In genomic region chr6:79001415-79001814, GRCh38 we compare ENCODE assay signal across 19 cellular contexts.
A peak's percentile ranks its signal among the peaks of the same experiment; 100 is the strongest.
DNase-seq lines count a peak whose midpoint lies in the region; ATAC-seq, FAIRE-seq and TF ChIP-seq lines count a peak whose summit lies in the region.
"Had no signal": no experiment of that assay in that cellular context is flagged by ENCODE, and none has a peak within 500 bp of the region (broad histone marks: within the 10 kb centered on the region; RNA-seq: fewer than 3 reads in every experiment).

No MANE protein-coding gene starts in this region.

- no peaks in the 10 kb centered on the region for H3K79me2 ChIP-seq in HepG2 (ENCODE audit: insufficient read depth, low read length)
- H3K79me2 ChIP-seq in mammary epithelial cell (ENCODE audit: insufficient read depth, low read length), result no peaks in the 10 kb centered on the region

- H3K9me3 Mint-ChIP-seq in activated T-helper 2 cell treated with anti-CD3 and anti-CD28 coated beads, Interferon-gamma antibody, Interleukin-2, Interleukin-4, amounts not matched to agents 10 μg/mL and 5 μg/mL and 100 μg/mL, durations not matched to agents 14 hours and 24 hours and 36 hours, result no peaks in the 10 kb centered on the region
- H3K9me3 Mint-ChIP-seq: CD8-positive, alpha-beta T cell had no signal

- FAIRE-seq in HepG2 (lab: Jason Lieb, UNC), result no peak
- peak; percentile 90 for FAIRE-seq in D721Med (lab: Jason Lieb, UNC)
- FAIRE-seq: A204.1, GM12891 had no signal

- TF ChIP-seq CTCF in HepG2 (CRISPR knock-in tag; IDR thresholded peaks at IDR 0.05), result no peak
- no peak for TF ChIP-seq CTCF in right lobe of liver (IDR thresholded peaks at IDR 0.05)
- TF ChIP-seq CTCF in D721Med (IDR thresholded peaks at IDR 0.05; ENCODE audit: insufficient read depth, missing control alignments), result no peak
- TF ChIP-seq CTCF in mammary epithelial cell (conservative IDR thresholded peaks at IDR 0.05 in 1 of 2, IDR thresholded peaks at IDR 0.05 in 1 of 2; ENCODE audit: extremely low read depth in 1 of 2, insufficient read depth in 1 of 2, low read depth in 1 of 2, low read length in 2 of 2), result no peak
- TF ChIP-seq CTCF in tibial nerve (IDR thresholded peaks at IDR 0.05), result no peak

- H3K4me2 ChIP-seq in HepG2 (ENCODE audit: low read depth, low read length) (no peak overlapping the region), mammary epithelial cell (ENCODE audit: insufficient read depth, low read depth, low read length) (no peak overlapping the region)

- H3K9me3 ChIP-seq in HepG2 (ENCODE audit: low read length), result no peaks in the 10 kb centered on the region
- H3K9me3 ChIP-seq in right lobe of liver, result no peaks in the 10 kb centered on the region
- H3K9me3 ChIP-seq in mammary epithelial cell (replicated peaks; ENCODE audit: insufficient read depth, low read length), result no peaks in the 10 kb centered on the region
- no peaks in the 10 kb centered on the region for H3K9me3 ChIP-seq in tibial nerve
- H3K9me3 ChIP-seq: HAP-1 had no signal

- BruUV-seq in HepG2 (replicated peaks; lab: Mats Ljungman, UMichigan), result no TSS peak
- BruUV-seq in mammary epithelial cell (replicated peaks; lab: Mats Ljungman, UMichigan), result TSS peak; percentile 7

- CTCF ChIA-PET in HepG2 (lab: Yijun Ruan, JAX; ENCODE audit: low intra/inter-chr PET ratio, low total read pairs), result no interaction called here
- CTCF ChIA-PET in mammary epithelial cell (lab: Charles Lee; ENCODE audit: low non-redundant PET), result no interaction called here

- intact Hi-C loops in HepG2 (cut with micrococcal nuclease; ENCODE audit: unreplicated experiment), result no loop called here
- intact Hi-C loops in right lobe of liver (cut with DNase I), result no loop called here
- intact Hi-C loops in mammary epithelial cell (cut with micrococcal nuclease), result no loop called here
- intact Hi-C loops in activated T-helper 2 cell treated with anti-CD3 and anti-CD28 coated beads, Interferon-gamma antibody, Interleukin-2, Interleukin-4, amounts not matched to agents 10 μg/mL and 5 μg/mL and 100 μg/mL, durations not matched to agents 14 hours and 24 hours and 36 hours (cut with micrococcal nuclease), result no loop called here

- in situ Hi-C loops in HepG2 (cut with HindIII; ENCODE audit: extremely low pct_ligation_motif_present, low pct_unique_long_range_greater_than_20kb) (no loop called here), mammary epithelial cell (cut with MboI; ENCODE audit: low sequenced_read_pairs in 2 of 2) (no loop called here)

- DNase-seq in HepG2 (ENCODE audit: low spot score) (no peak), right lobe of liver (no peak), D721Med (ENCODE audit: insufficient read length, low spot score) (no peak), mammary epithelial cell (no peak), tibial nerve (ENCODE audit: low spot score in 2 of 2) (no peak)
- DNase-seq in stimulated activated CD4-positive, alpha-beta T cell treated with anti-CD3 and anti-CD28 coated beads, Interleukin-2, amount 100 ng/mL, for 24 hours, result no peak
- DNase-seq in activated T-helper 2 cell treated with anti-CD3 and anti-CD28 coated beads, Interferon-gamma antibody, Interleukin-2, Interleukin-4, amounts not matched to agents 10 μg/mL and 5 μg/mL and 100 μg/mL, durations not matched to agents 14 hours and 24 hours and 36 hours (ENCODE audit: low spot score), result no peak
- DNase-seq: AML-193; Calu3; CD8-positive, alpha-beta T cell; DMS 273 treated with DMSO at 0.1 percent for 48 hours; DMS53; DND-41; EL; GM23248 had no signal

- H3K4me3 Mint-ChIP-seq in activated T-helper 2 cell treated with anti-CD3 and anti-CD28 coated beads, Interferon-gamma antibody, Interleukin-2, Interleukin-4, amounts not matched to agents 10 μg/mL and 5 μg/mL and 100 μg/mL, durations not matched to agents 14 hours and 24 hours and 36 hours (ENCODE audit: low read depth), result no peak overlapping the region
- H3K4me3 Mint-ChIP-seq: CD8-positive, alpha-beta T cell had no signal

- H3K4me3 ChIP-seq in HepG2 (replicated peaks in 1 of 3; ENCODE audit: insufficient read depth in 1 of 3, low read depth in 2 of 3, low read length in 3 of 3) (no peak overlapping the region), right lobe of liver (no peak overlapping the region), mammary epithelial cell (replicated peaks in 1 of 3; ENCODE audit: insufficient read depth in 1 of 3, low read depth in 2 of 3, low read length in 3 of 3) (no peak overlapping the region), tibial nerve (no peak overlapping the region)
- H3K4me3 ChIP-seq: GM23248, HAP-1 had no signal

- H2AFZ ChIP-seq in HepG2 (ENCODE audit: low read length) (no peak overlapping the region), mammary epithelial cell (ENCODE audit: low read depth, low read length) (no peak overlapping the region)
- H2AFZ ChIP-seq: GM23248 had no signal

- no peak for TF ChIP-seq POLR2A in HepG2 (IDR thresholded peaks at IDR 0.05; ENCODE audit: insufficient read depth in 1 of 2, low read depth in 2 of 2, low read length in 2 of 2)
- no peak for TF ChIP-seq POLR2A in right lobe of liver (IDR thresholded peaks at IDR 0.05)
- TF ChIP-seq POLR2A in tibial nerve (IDR thresholded peaks at IDR 0.05), result no peak

- H3K9ac ChIP-seq in HepG2 (ENCODE audit: insufficient read depth, low read depth, low read length), result no peak overlapping the region
- H3K9ac ChIP-seq in mammary epithelial cell (ENCODE audit: insufficient read depth, low read length), result no peak overlapping the region
- H3K9ac ChIP-seq: GM23248 had no signal

- dilution Hi-C loops in mammary epithelial cell (cut with HindIII; ENCODE audit: low sequenced_read_pairs), result no loop called here

- no peak for TF ChIP-seq RAD21 in HepG2 (CRISPR knock-in tag; IDR thresholded peaks at IDR 0.05)

- no peaks in the 10 kb centered on the region for H3K4me1 ChIP-seq in HepG2 (ENCODE audit: insufficient read depth, low read length)
- no peaks in the 10 kb centered on the region for H3K4me1 ChIP-seq in right lobe of liver
- H3K4me1 ChIP-seq in mammary epithelial cell (ENCODE audit: insufficient read depth, low read length), result no peaks in the 10 kb centered on the region
- H3K4me1 ChIP-seq in tibial nerve, result peaks cover 0 to 17% (median 0%) of the 10 kb centered on the region in 4 donors
- H3K4me1 ChIP-seq: HAP-1 had no signal

- H3K27ac ChIP-seq in HepG2 (ENCODE audit: extremely low read length, insufficient read depth, low read length), result no peak overlapping the region
- no peak overlapping the region for H3K27ac ChIP-seq in right lobe of liver
- no peak overlapping the region for H3K27ac ChIP-seq in mammary epithelial cell (ENCODE audit: insufficient read depth, low read depth, low read length)
- no peak overlapping the region for H3K27ac ChIP-seq in tibial nerve
- H3K27ac ChIP-seq: C4-2B, GM23248 had no signal

- H3K27me3 ChIP-seq in HepG2 (ENCODE audit: control insufficient read depth in 1 of 2, insufficient read depth in 2 of 2, low read length in 2 of 2) (no peaks in the 10 kb centered on the region), right lobe of liver (no peaks in the 10 kb centered on the region), mammary epithelial cell (ENCODE audit: insufficient read depth, low read length) (no peaks in the 10 kb centered on the region), tibial nerve (no peaks in the 10 kb centered on the region)

- TF ChIP-seq EP300 in HepG2 (IDR thresholded peaks at IDR 0.05; ENCODE audit: low read depth in 2 of 2, low read length in 2 of 2) (no peak), HepG2 (CRISPR knock-in tag; IDR thresholded peaks at IDR 0.05; ENCODE audit: borderline replicate concordance) (no peak), tibial nerve (IDR thresholded peaks at IDR 0.05) (no peak)

- peaks cover 13 to 59% of the 10 kb centered on the region in 2 experiments for H3K36me3 ChIP-seq in HepG2 (replicated peaks in 1 of 2; ENCODE audit: control insufficient read depth in 1 of 2, insufficient read depth in 2 of 2, low read length in 2 of 2)
- H3K36me3 ChIP-seq in right lobe of liver, result peaks cover 0 to 22% (median 11%) of the 10 kb centered on the region in 4 donors
- H3K36me3 ChIP-seq in mammary epithelial cell (ENCODE audit: insufficient read depth, low read length), result peaks cover 26% of the 10 kb centered on the region
- H3K36me3 ChIP-seq in tibial nerve, result peaks cover 0 to 64% (median 8%) of the 10 kb centered on the region in 3 donors

- peaks cover 62% of the 10 kb centered on the region for H3K36me3 Mint-ChIP-seq in activated T-helper 2 cell treated with anti-CD3 and anti-CD28 coated beads, Interferon-gamma antibody, Interleukin-2, Interleukin-4, amounts not matched to agents 10 μg/mL and 5 μg/mL and 100 μg/mL, durations not matched to agents 14 hours and 24 hours and 36 hours (ENCODE audit: low read depth)

- POLR2A ChIA-PET in HepG2 (lab: Yijun Ruan, JAX), result no interaction called here

- H3K27me3 Mint-ChIP-seq in activated T-helper 2 cell treated with anti-CD3 and anti-CD28 coated beads, Interferon-gamma antibody, Interleukin-2, Interleukin-4, amounts not matched to agents 10 μg/mL and 5 μg/mL and 100 μg/mL, durations not matched to agents 14 hours and 24 hours and 36 hours (ENCODE audit: low read depth), result no peaks in the 10 kb centered on the region

- H3K27ac Mint-ChIP-seq in activated T-helper 2 cell treated with anti-CD3 and anti-CD28 coated beads, Interferon-gamma antibody, Interleukin-2, Interleukin-4, amounts not matched to agents 10 μg/mL and 5 μg/mL and 100 μg/mL, durations not matched to agents 14 hours and 24 hours and 36 hours, result no peak overlapping the region
- H3K27ac Mint-ChIP-seq: CD8-positive, alpha-beta T cell had no signal

- no peaks in the 10 kb centered on the region; the same call in 1 of the 2 replicates for H4K20me1 ChIP-seq in HepG2 (ENCODE audit: insufficient read depth, low read length)
- H4K20me1 ChIP-seq in mammary epithelial cell (ENCODE audit: insufficient read depth, low read length), result no peaks in the 10 kb centered on the region

- 95% methylated on average over 1 of the region's 1 CpG for WGBS in HepG2 (ENCODE audit: low lambda C conversion rate)
- WGBS in right lobe of liver (ENCODE audit: insufficient coverage, low coverage, low lambda C conversion rate, missing lambda C conversion rate), result 100% methylated on average over 1 of the region's 1 CpG
- 96% methylated on average over 1 of the region's 1 CpG for WGBS in mammary epithelial cell (ENCODE audit: low coverage, missing lambda C conversion rate)
- WGBS in tibial nerve, 2 donors, result 87 to 88% methylated on average over 1 of the region's 1 CpG

- peaks cover 6% of the 10 kb centered on the region for H3K4me1 Mint-ChIP-seq in activated T-helper 2 cell treated with anti-CD3 and anti-CD28 coated beads, Interferon-gamma antibody, Interleukin-2, Interleukin-4, amounts not matched to agents 10 μg/mL and 5 μg/mL and 100 μg/mL, durations not matched to agents 14 hours and 24 hours and 36 hours (ENCODE audit: low read depth)

- ATAC-seq in HepG2, result no peak
- ATAC-seq in right lobe of liver, result no peak
- ATAC-seq: CD8-positive, alpha-beta T cell had no signal

TF ChIP-seq in HepG2, 621 proteins besides CTCF, POLR2A, EP300 and RAD21:
- TF ChIP-seq MAFF (IDR thresholded peaks at IDR 0.05; ENCODE audit: low read depth, low read length) (peak; percentile 46), HNRNPH1 (optimal IDR thresholded peaks at IDR 0.05; ENCODE audit: low read depth, low read length) (no peak), MAFK (conservative IDR thresholded peaks at IDR 0.05 in 1 of 2, IDR thresholded peaks at IDR 0.05 in 1 of 2; ENCODE audit: low read length in 2 of 2) (peak; percentile 35 to 65; a peak in 3 of 4 replicates)
